ENCODE assay signal across 1 cellular context in the genomic region with DNA sequence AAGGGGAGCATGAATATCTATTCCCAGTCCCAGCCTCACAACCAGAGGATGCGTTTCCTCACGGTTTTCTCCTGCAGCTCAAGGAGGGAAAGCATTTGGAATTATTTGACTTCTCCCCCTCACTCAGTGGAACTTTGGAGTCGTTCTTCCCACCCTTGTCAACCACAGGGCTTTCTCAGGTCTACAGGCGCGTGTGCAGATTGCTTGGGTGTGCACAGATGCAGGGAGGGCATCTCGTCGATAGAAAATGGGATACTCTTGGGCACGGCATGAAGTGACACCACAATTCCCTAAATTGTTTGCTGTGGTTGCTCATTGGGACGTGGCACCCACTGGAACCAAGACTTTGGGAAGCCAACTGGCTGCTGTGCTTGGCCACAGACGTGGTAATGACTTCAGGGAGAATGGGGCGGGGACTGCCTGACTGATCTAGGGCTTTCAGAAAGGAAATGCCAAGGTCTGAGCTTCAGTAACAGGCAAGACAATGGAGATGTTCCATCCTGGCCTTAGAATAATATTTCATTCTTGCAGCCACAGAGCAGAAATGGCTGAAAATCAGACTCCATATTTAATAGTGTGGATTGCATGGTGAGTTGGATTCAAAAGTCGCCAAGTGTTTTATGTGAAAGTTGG.
TF ChIP-seq lines count a peak whose summit lies in the region.

No MANE protein-coding gene starts in this region.

TF ChIP-seq in endothelial cell of umbilical vein, 7 proteins besides CTCF, POLR2A, EP300 and RAD21:
- TF ChIP-seq POLR2AphosphoS5 (IDR thresholded peaks at IDR 0.05; ENCODE audit: insufficient read depth, low read depth, low read length): no peak
- TF ChIP-seq, protein P1, sequence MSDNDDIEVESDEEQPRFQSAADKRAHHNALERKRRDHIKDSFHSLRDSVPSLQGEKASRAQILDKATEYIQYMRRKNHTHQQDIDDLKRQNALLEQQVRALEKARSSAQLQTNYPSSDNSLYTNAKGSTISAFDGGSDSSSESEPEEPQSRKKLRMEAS (IDR thresholded peaks at IDR 0.05; ENCODE audit: insufficient read depth, insufficient read length): no peak
- no peak for TF ChIP-seq MYC (IDR thresholded peaks at IDR 0.05; ENCODE audit: low read depth, low read length)
- TF ChIP-seq FOS (IDR thresholded peaks at IDR 0.05; ENCODE audit: borderline replicate concordance, insufficient read depth, low read length): no peak
- TF ChIP-seq EZH2 (IDR thresholded peaks at IDR 0.05; ENCODE audit: borderline replicate concordance, low read depth, low read length, severe bottlenecking): no peak
- no peak for TF ChIP-seq GATA2 (IDR thresholded peaks at IDR 0.05; ENCODE audit: insufficient read depth, insufficient read length, low read depth, low read length)
- no peak for TF ChIP-seq JUN (IDR thresholded peaks at IDR 0.05; ENCODE audit: borderline replicate concordance, insufficient read depth, insufficient read length, low read depth)
